Comparison of ENCODE assay signal across 8 cellular contexts in the genomic region with DNA sequence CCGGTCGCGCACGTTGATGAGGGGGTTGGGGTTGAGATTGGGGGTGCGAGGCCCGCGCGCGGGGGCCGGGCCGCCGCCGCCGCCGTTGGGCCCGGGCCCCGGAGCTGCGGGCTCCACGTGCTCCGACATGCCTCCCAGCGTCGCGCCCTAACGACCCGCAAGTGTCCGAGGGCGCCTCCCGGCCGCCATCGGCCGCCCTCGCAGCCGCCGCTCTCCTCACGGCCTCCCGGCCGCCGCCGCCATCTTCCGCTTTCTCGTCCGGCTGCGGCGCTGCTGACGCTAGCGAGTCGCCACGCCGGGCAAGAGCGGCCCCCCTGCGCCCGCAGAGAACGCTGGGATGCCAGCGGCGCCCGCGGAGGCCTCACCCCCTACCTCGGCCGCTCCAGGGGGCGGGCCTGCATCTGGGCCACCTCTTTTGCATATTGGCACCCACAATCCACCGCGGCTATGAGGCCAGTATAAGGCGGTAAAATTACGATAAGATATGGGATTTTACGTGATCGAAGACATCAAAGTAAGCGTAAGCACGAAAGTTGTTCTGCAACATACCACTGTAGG. TPM values are rescaled to one million over a fixed set of nuclear protein-coding genes. Genes with fewer than 3 reads are reported as not detected.
DNase-seq lines count a peak whose midpoint lies in the region; ATAC-seq and TF ChIP-seq lines count a peak whose summit lies in the region.

A gene (minus strand): TSS at position 256 of the 558 bp plus-strand sequence. CDS start 127 bp downstream, at position 129.

- POLR2A ChIA-PET in activated CD8-positive, alpha-beta T cell treated with anti-CD3 and anti-CD28 coated beads, Interleukin-2, amount 10 ng/mL, durations not matched to agents 7 days and 5 days (lab: Charles Lee), result interaction anchor here (0.7 to 2.2 kb wide), 8 partner anchors 9 to 128 kb away, joined by 4 to 9 read pairs (median 6); a partner anchor contains a TSS

- peak within 1 kb of the TSS; percentile 90 for H3K4me3 Mint-ChIP-seq in activated CD8-positive, alpha-beta T cell treated with anti-CD3 and anti-CD28 coated beads, Interleukin-2, amount 10 ng/mL, durations not matched to agents 7 days and 5 days

- H3K4me1 Mint-ChIP-seq in activated CD8-positive, alpha-beta T cell treated with anti-CD3 and anti-CD28 coated beads, Interleukin-2, amount 10 ng/mL, durations not matched to agents 7 days and 5 days (ENCODE audit: low read depth), result peaks cover 45% of the 10 kb centered on the region

- intact Hi-C loops in lower lobe of right lung (cut with DNase I), result no loop called here

- H3K36me3 Mint-ChIP-seq in activated CD8-positive, alpha-beta T cell treated with anti-CD3 and anti-CD28 coated beads, Interleukin-2, amount 10 ng/mL, durations not matched to agents 7 days and 5 days (ENCODE audit: low read depth), result peaks cover 10% of the 10 kb centered on the region

- ATAC-seq in GM19468 (IDR thresholded peaks at IDR 0.05; ENCODE audit: extremely low read depth, unreplicated experiment) (peak; percentile 80), lower lobe of right lung (peak; percentile 93 to 96)
- ATAC-seq in activated CD8-positive, alpha-beta T cell treated with anti-CD3 and anti-CD28 coated beads, Interleukin-2, amount 10 ng/mL, durations not matched to agents 7 days and 5 days, result peak; percentile 87

- H3K4me3 ChIP-seq in duodenal mucosa (ENCODE audit: low read depth in 1 of 2, low read length in 2 of 2) (peak within 1 kb of the TSS; percentile 85 to 94), lower lobe of right lung (peak within 1 kb of the TSS; percentile 84)

- H3K27me3 Mint-ChIP-seq in activated CD8-positive, alpha-beta T cell treated with anti-CD3 and anti-CD28 coated beads, Interleukin-2, amount 10 ng/mL, durations not matched to agents 7 days and 5 days (ENCODE audit: low read depth), result no peaks in the 10 kb centered on the region

- H3K9me3 ChIP-seq in duodenal mucosa (ENCODE audit: control insufficient read depth in 1 of 2, low read length in 2 of 2), result no peaks in the 10 kb centered on the region
- no peaks in the 10 kb centered on the region for H3K9me3 ChIP-seq in lower lobe of right lung

- H3K4me1 ChIP-seq in duodenal mucosa (ENCODE audit: control insufficient read depth in 1 of 2, insufficient read depth in 2 of 2, low read length in 2 of 2) (peaks cover 41 to 45% of the 10 kb centered on the region in 2 donors), lower lobe of right lung (peaks cover 69% of the 10 kb centered on the region)

- H3K27ac Mint-ChIP-seq in activated CD8-positive, alpha-beta T cell treated with anti-CD3 and anti-CD28 coated beads, Interleukin-2, amount 10 ng/mL, durations not matched to agents 7 days and 5 days, result peak within 1 kb of the TSS; percentile 99

- DNase-seq in CMK (ENCODE audit: low read depth), result peak; percentile 90
- peak; percentile 92 for DNase-seq in HS-5 (ENCODE audit: low read depth)
- DNase-seq in NK-92 (lab: John Stamatoyannopoulos, UW; ENCODE audit: unreplicated experiment), result peak; percentile 74
- DNase-seq in activated CD8-positive, alpha-beta T cell treated with anti-CD3 and anti-CD28 coated beads, Interleukin-2, amount 10 ng/mL, durations not matched to agents 7 days and 5 days, result peak; percentile 98
- peak; percentile 99 for DNase-seq in lower lobe of right lung
- peak; percentile 93 to 97 (median 96) for DNase-seq in stimulated activated CD4-positive, alpha-beta T cell treated with anti-CD3 and anti-CD28 coated beads, TNF-alpha, amount 100 ng/mL, for 1 hour (ENCODE audit: low read depth in 3 of 3, low spot score in 1 of 3)

- H3K9ac ChIP-seq in duodenal mucosa (ENCODE audit: low read depth in 1 of 2, low read length in 2 of 2), result peak within 1 kb of the TSS; percentile 85 to 91

- H3K36me3 ChIP-seq in duodenal mucosa (ENCODE audit: control insufficient read depth in 1 of 2, insufficient read depth in 2 of 2, low read length in 2 of 2) (no peaks in the 10 kb centered on the region), lower lobe of right lung (peaks cover 3% of the 10 kb centered on the region)

- no peaks in the 10 kb centered on the region for H3K9me3 Mint-ChIP-seq in activated CD8-positive, alpha-beta T cell treated with anti-CD3 and anti-CD28 coated beads, Interleukin-2, amount 10 ng/mL, durations not matched to agents 7 days and 5 days (ENCODE audit: insufficient read depth)

- TF ChIP-seq CTCF in lower lobe of right lung (IDR thresholded peaks at IDR 0.05), result no peak

- CTCF ChIA-PET in activated CD8-positive, alpha-beta T cell treated with anti-CD3 and anti-CD28 coated beads, Interleukin-2, amount 10 ng/mL, durations not matched to agents 7 days and 5 days (lab: Charles Lee), result interaction anchor here (0.6 to 1.4 kb wide), 5 partner anchors 39 to 223 kb away, joined by 3 to 4 read pairs (median 3); no protein-coding TSS in a partner anchor

- H3K27me3 ChIP-seq in duodenal mucosa (ENCODE audit: control insufficient read depth in 1 of 2, insufficient read depth in 2 of 2, low read length in 2 of 2) (no peaks in the 10 kb centered on the region), lower lobe of right lung (ENCODE audit: low read depth) (no peaks in the 10 kb centered on the region)

- peak within 1 kb of the TSS; percentile 76 for H3K27ac ChIP-seq in duodenal mucosa (ENCODE audit: low read depth, low read length)
- peak within 1 kb of the TSS; percentile 89 for H3K27ac ChIP-seq in lower lobe of right lung

RNA-seq across cellular contexts. Expression of the gene that starts here (rescaled TPM):
- 100 to 1,000 TPM; 153 to 160 TPM for total RNA-seq in activated CD8-positive, alpha-beta T cell treated with anti-CD3 and anti-CD28 coated beads, Interleukin-2, amount 10 ng/mL, durations not matched to agents 7 days and 5 days
- total RNA-seq in lower lobe of right lung, result 159 TPM

Comparison
In these comparisons a context has a peak if more than half of its experiments do, and no peak if none do; other contexts are left out.
1. Peak in every context shown above with its lines: DNase-seq, ATAC-seq, H3K4me3 ChIP-seq and H3K27ac ChIP-seq.